Comparison of ENCODE assay signal across 9 cellular contexts in the genomic region with DNA sequence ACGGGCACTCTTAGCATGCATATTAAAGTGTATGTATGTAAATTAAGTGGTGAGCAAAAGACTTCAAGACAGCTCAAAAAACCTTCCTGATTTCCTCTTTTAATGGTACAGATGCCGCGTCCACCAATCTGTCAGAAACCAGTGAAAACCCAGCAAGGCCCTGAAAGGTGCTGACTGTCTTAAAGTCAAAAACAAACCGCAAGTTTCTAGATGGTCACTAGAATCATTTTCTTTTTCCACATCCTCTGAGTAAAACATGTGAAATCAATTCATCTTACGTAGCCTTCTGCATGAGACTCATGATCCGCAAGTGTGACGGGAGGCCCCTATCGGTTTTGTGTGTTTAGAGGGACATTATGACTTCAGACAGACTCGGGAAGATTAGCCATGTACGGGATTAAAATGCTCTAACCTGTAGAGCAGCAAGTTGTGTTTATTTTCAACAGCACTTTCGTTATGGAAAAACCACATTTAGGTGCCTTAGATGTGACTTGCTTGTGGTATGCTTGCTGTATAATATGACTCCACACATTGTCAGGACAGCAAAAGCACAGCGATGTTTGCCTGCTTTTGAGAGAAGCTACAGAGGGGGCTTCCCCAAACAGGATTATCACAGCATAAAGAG.
DNase-seq lines count a peak whose midpoint lies in the region; ATAC-seq and TF ChIP-seq lines count a peak whose summit lies in the region.
"Had no signal": no experiment of that assay in that cellular context is flagged by ENCODE, and none has a peak within 500 bp of the region (broad histone marks: within the 10 kb centered on the region; RNA-seq: fewer than 3 reads in every experiment).

No MANE protein-coding gene starts in this region.

- H3K27ac Mint-ChIP-seq in activated CD8-positive, alpha-beta T cell treated with anti-CD3 and anti-CD28 coated beads, Interleukin-2, amount 10 ng/mL, durations not matched to agents 7 days and 5 days: peak overlapping the region; percentile 40

- H3K36me3 ChIP-seq in heart right ventricle: peaks cover 0 to 25% (median 0%) of the 10 kb centered on the region in 9 donors
- H3K36me3 ChIP-seq in WERI-Rb-1: peaks cover 26% of the 10 kb centered on the region

- TF ChIP-seq CTCF in heart right ventricle (IDR thresholded peaks at IDR 0.05) (no peak), WERI-Rb-1 (IDR thresholded peaks at IDR 0.05; ENCODE audit: low read depth, low read length) (no peak)

- H3K9me3 Mint-ChIP-seq in activated CD8-positive, alpha-beta T cell treated with anti-CD3 and anti-CD28 coated beads, Interleukin-2, amount 10 ng/mL, durations not matched to agents 7 days and 5 days (ENCODE audit: insufficient read depth): no peaks in the 10 kb centered on the region

- CTCF ChIA-PET in activated CD8-positive, alpha-beta T cell treated with anti-CD3 and anti-CD28 coated beads, Interleukin-2, amount 10 ng/mL, durations not matched to agents 7 days and 5 days (lab: Charles Lee): no interaction called here

- intact Hi-C loops in heart right ventricle (cut with DNase I): no loop called here

- POLR2A ChIA-PET in activated CD8-positive, alpha-beta T cell treated with anti-CD3 and anti-CD28 coated beads, Interleukin-2, amount 10 ng/mL, durations not matched to agents 7 days and 5 days (lab: Charles Lee): no interaction called here

- H3K9me3 ChIP-seq in heart right ventricle (no peaks in the 10 kb centered on the region), WERI-Rb-1 (ENCODE audit: severe bottlenecking) (no peaks in the 10 kb centered on the region)
- H3K9me3 ChIP-seq: heart left ventricle had no signal

- H3K4me3 Mint-ChIP-seq in activated CD8-positive, alpha-beta T cell treated with anti-CD3 and anti-CD28 coated beads, Interleukin-2, amount 10 ng/mL, durations not matched to agents 7 days and 5 days: no peak overlapping the region

- H3K27me3 Mint-ChIP-seq in activated CD8-positive, alpha-beta T cell treated with anti-CD3 and anti-CD28 coated beads, Interleukin-2, amount 10 ng/mL, durations not matched to agents 7 days and 5 days (ENCODE audit: low read depth): no peaks in the 10 kb centered on the region

- no peak overlapping the region for H3K4me3 ChIP-seq in heart right ventricle
- no peak overlapping the region for H3K4me3 ChIP-seq in WERI-Rb-1 (ENCODE audit: low read depth, low read length)
- H3K4me3 ChIP-seq: heart left ventricle had no signal

- peaks cover 15% of the 10 kb centered on the region for H3K36me3 Mint-ChIP-seq in activated CD8-positive, alpha-beta T cell treated with anti-CD3 and anti-CD28 coated beads, Interleukin-2, amount 10 ng/mL, durations not matched to agents 7 days and 5 days (ENCODE audit: low read depth)

- H3K4me1 Mint-ChIP-seq in activated CD8-positive, alpha-beta T cell treated with anti-CD3 and anti-CD28 coated beads, Interleukin-2, amount 10 ng/mL, durations not matched to agents 7 days and 5 days (ENCODE audit: low read depth): peaks cover 11% of the 10 kb centered on the region

- H3K4me1 ChIP-seq in heart right ventricle: no peaks in the 10 kb centered on the region
- H3K4me1 ChIP-seq: heart left ventricle had no signal

- no peaks in the 10 kb centered on the region for H3K27me3 ChIP-seq in heart right ventricle
- no peaks in the 10 kb centered on the region for H3K27me3 ChIP-seq in WERI-Rb-1 (ENCODE audit: insufficient read depth, low read depth, severe bottlenecking)
- H3K27me3 ChIP-seq: heart left ventricle had no signal

- ATAC-seq in GM18498 (IDR thresholded peaks at IDR 0.05; ENCODE audit: unreplicated experiment): peak; percentile 96
- peak; percentile 94 for ATAC-seq in GM19452 (IDR thresholded peaks at IDR 0.05; ENCODE audit: unreplicated experiment)
- ATAC-seq in HG03064 (IDR thresholded peaks at IDR 0.05; ENCODE audit: low read depth, unreplicated experiment): peak; percentile 91
- peak; percentile 44 for ATAC-seq in activated CD8-positive, alpha-beta T cell treated with anti-CD3 and anti-CD28 coated beads, Interleukin-2, amount 10 ng/mL, durations not matched to agents 7 days and 5 days
- ATAC-seq in heart right ventricle: no peak
- ATAC-seq: heart left ventricle had no signal

- no peak overlapping the region for H3K27ac ChIP-seq in heart right ventricle
- no peak overlapping the region for H3K27ac ChIP-seq in WERI-Rb-1
- H3K27ac ChIP-seq: heart left ventricle had no signal

- DNase-seq in activated CD8-positive, alpha-beta T cell treated with anti-CD3 and anti-CD28 coated beads, Interleukin-2, amount 10 ng/mL, durations not matched to agents 7 days and 5 days: no peak
- DNase-seq in MV-4-11 (lab: John Stamatoyannopoulos, UW) (no peak), heart right ventricle (no peak), WERI-Rb-1 (no peak)
- no peak for DNase-seq in activated effector memory CD4-positive, alpha-beta T cell treated with Interleukin-2 at 50 U/mL for 16 hours
- DNase-seq: heart left ventricle had no signal

- WGBS in heart right ventricle, 2 donors: 94 to 95% methylated on average over 12 of the region's 12 CpGs

Comparison
In these comparisons a context has a peak if more than half of its experiments do, and no peak if none do; other contexts are left out.
1. ATAC-seq: peak in GM18498 (single experiment), GM19452 (single experiment), HG03064 (single experiment) and activated CD8-positive, alpha-beta T cell treated with anti-CD3 and anti-CD28 coated beads, Interleukin-2, amount 10 ng/mL, durations not matched to agents 7 days and 5 days (single experiment); none in heart right ventricle (0 of 8).